ENCODE assay signal across 10 cellular contexts in genomic region chr7:55574062-55574717, GRCh38. TPM values are rescaled to one million over a fixed set of nuclear protein-coding genes. Genes with fewer than 3 reads are reported as not detected.
DNase-seq lines count a peak whose midpoint lies in the region; ATAC-seq, FAIRE-seq and TF ChIP-seq lines count a peak whose summit lies in the region.
"Had no signal": no experiment of that assay in that cellular context is flagged by ENCODE, and none has a peak within 500 bp of the region (broad histone marks: within the 10 kb centered on the region; RNA-seq: fewer than 3 reads in every experiment).

No MANE protein-coding gene starts in this region.

- H3K4me3 ChIP-seq in OCI-LY1 (ENCODE audit: low read depth, low read length, poor library complexity, severe bottlenecking) (no peak overlapping the region), coronary artery (no peak overlapping the region)
- H3K4me3 ChIP-seq: SJSA1 had no signal

- no peaks in the 10 kb centered on the region for H3K36me3 Mint-ChIP-seq in osteocyte (ENCODE audit: unreplicated experiment)

- peaks cover 35% of the 10 kb centered on the region for H3K4me1 ChIP-seq in OCI-LY1 (ENCODE audit: insufficient read depth, low read length, severe bottlenecking)

- TF ChIP-seq CTCF in OCI-LY1 (IDR thresholded peaks at IDR 0.05; ENCODE audit: low read length): no peak
- no peak for TF ChIP-seq CTCF in coronary artery (IDR thresholded peaks at IDR 0.05)
- TF ChIP-seq CTCF in osteocyte (IDR thresholded peaks at IDR 0.05): no peak

- 0 out of 2 replicates have a peak, but pooled peaks cover 5% of the 10 kb centered on the region for H3F3A ChIP-seq in OCI-LY1 (ENCODE audit: insufficient read depth, low read length)

- no peak overlapping the region for H2AFZ ChIP-seq in OCI-LY1 (ENCODE audit: low read length)

- no peaks in the 10 kb centered on the region for H3K9me3 Mint-ChIP-seq in osteocyte (ENCODE audit: unreplicated experiment)

- H3K4me3 Mint-ChIP-seq in osteocyte (ENCODE audit: unreplicated experiment): peak overlapping the region; percentile 58

- peaks cover 38% of the 10 kb centered on the region for H3K4me1 Mint-ChIP-seq in osteocyte (ENCODE audit: unreplicated experiment)

- ATAC-seq in HG03139 (IDR thresholded peaks at IDR 0.05; ENCODE audit: unreplicated experiment) (no peak), HG03457 (IDR thresholded peaks at IDR 0.05; ENCODE audit: unreplicated experiment) (no peak)

- no peak for DNase-seq in GM19239 (ENCODE audit: insufficient read length, low spot score)
- DNase-seq in coronary artery (ENCODE audit: low spot score): no peak
- no peak for DNase-seq in osteocyte (ENCODE audit: extremely low spot score, unreplicated experiment)
- no peak for DNase-seq in posterior cingulate gyrus
- no peak for DNase-seq in NCI-H2029 (lab: John Stamatoyannopoulos, UW)

- H3K27ac Mint-ChIP-seq in osteocyte (ENCODE audit: unreplicated experiment): peak overlapping the region; percentile 63

- H3K27ac ChIP-seq in OCI-LY1 (ENCODE audit: low read depth, low read length, poor library complexity, severe bottlenecking) (no peak overlapping the region), coronary artery (peak overlapping the region; percentile 11 to 95)
- H3K27ac ChIP-seq: HL-60, SJSA1 had no signal

- no peak overlapping the region for H3K9ac ChIP-seq in OCI-LY1 (ENCODE audit: low read length)

- no peaks in the 10 kb centered on the region for H3K9me2 ChIP-seq in OCI-LY1 (ENCODE audit: low read depth, low read length)

- H3K9me3 ChIP-seq in OCI-LY1 (ENCODE audit: low read length): no peaks in the 10 kb centered on the region

- H3K27me3 ChIP-seq in OCI-LY1 (ENCODE audit: insufficient read depth, low read length): no peaks in the 10 kb centered on the region
- H3K27me3 ChIP-seq: SJSA1 had no signal

- H3K4me2 ChIP-seq in OCI-LY1 (ENCODE audit: low read length): peak overlapping the region; percentile 1; the same call in 1 of the 2 replicates

- intact Hi-C loops in posterior cingulate gyrus (cut with DNase I): no loop called here

- peaks cover 11% of the 10 kb centered on the region for H3K27me3 Mint-ChIP-seq in osteocyte (ENCODE audit: unreplicated experiment)

- peaks cover 24% of the 10 kb centered on the region for H3K79me2 ChIP-seq in OCI-LY1 (ENCODE audit: insufficient read depth, low read length)

- FAIRE-seq in GM19239 (lab: Jason Lieb, UNC): peak; percentile 31

- no peaks in the 10 kb centered on the region for H4K20me1 ChIP-seq in OCI-LY1 (ENCODE audit: insufficient read depth, low read length)

- H3K36me3 ChIP-seq in OCI-LY1 (ENCODE audit: insufficient read depth, low read length): peaks cover 6% of the 10 kb centered on the region; the same call in 1 of the 2 replicates

RNA-seq across cellular contexts. Expression of gene VOPP1, which starts 1.9 kb away (rescaled TPM):
- 86.6 and 88.6 TPM in 2 replicates for total RNA-seq in osteocyte
